ENCODE assay signal across 1 cellular context in the genomic region with DNA sequence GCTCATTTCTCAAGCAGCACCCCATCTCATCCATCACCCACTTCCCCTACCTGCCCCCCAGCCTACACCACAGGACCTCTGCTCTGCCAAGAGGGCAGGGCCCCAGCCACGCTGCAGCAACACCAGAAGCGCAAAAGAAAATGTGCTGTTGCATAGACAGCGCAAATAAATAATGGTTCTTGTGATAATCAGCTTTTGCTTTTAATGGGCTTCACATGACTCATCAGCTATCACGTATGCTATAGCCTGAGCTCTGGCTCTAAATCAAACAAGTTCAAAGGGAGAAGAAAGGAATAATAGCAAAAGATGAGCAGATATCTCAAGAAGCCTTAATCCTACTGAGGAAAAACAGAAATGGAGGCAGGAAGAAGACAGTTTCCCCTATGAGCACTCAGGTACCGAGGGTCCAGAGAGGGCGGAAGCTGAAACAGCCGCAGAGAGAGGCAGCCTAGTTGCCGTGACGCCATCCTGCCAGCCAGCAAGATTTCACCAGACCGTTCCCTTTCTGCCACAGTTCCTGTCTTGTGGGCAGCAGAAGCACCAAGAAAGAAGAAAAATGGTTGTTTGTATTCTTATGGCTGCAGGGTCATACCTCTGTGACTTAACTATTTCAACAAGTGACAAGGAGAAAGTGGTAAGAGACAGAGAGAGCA.
A peak's percentile ranks its signal among the peaks of the same experiment; 100 is the strongest.
TF ChIP-seq lines count a peak whose summit lies in the region.

No MANE protein-coding gene starts in this region.

TF ChIP-seq in K562, 482 proteins besides CTCF, POLR2A, EP300 and RAD21 (continued from another document):
- TF ChIP-seq, protein P1, sequence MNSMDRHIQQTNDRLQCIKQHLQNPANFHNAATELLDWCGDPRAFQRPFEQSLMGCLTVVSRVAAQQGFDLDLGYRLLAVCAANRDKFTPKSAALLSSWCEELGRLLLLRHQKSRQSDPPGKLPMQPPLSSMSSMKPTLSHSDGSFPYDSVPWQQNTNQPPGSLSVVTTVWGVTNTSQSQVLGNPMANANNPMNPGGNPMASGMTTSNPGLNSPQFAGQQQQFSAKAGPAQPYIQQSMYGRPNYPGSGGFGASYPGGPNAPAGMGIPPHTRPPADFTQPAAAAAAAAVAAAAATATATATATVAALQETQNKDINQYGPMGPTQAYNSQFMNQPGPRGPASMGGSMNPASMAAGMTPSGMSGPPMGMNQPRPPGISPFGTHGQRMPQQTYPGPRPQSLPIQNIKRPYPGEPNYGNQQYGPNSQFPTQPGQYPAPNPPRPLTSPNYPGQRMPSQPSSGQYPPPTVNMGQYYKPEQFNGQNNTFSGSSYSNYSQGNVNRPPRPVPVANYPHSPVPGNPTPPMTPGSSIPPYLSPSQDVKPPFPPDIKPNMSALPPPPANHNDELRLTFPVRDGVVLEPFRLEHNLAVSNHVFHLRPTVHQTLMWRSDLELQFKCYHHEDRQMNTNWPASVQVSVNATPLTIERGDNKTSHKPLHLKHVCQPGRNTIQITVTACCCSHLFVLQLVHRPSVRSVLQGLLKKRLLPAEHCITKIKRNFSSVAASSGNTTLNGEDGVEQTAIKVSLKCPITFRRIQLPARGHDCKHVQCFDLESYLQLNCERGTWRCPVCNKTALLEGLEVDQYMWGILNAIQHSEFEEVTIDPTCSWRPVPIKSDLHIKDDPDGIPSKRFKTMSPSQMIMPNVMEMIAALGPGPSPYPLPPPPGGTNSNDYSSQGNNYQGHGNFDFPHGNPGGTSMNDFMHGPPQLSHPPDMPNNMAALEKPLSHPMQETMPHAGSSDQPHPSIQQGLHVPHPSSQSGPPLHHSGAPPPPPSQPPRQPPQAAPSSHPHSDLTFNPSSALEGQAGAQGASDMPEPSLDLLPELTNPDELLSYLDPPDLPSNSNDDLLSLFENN (IDR thresholded peaks at IDR 0.05; ENCODE audit: low read depth in 2 of 2, low read length in 2 of 2): no peak
- peak; percentile 25; the same call in 1 of the 2 replicates for TF ChIP-seq ZNF316 (IDR thresholded peaks at IDR 0.05)
- TF ChIP-seq ZNF239 (CRISPR knock-in tag; IDR thresholded peaks at IDR 0.05): no peak
- no peak for TF ChIP-seq ZNF830 (CRISPR knock-in tag; IDR thresholded peaks at IDR 0.05)
- TF ChIP-seq, protein P2, sequence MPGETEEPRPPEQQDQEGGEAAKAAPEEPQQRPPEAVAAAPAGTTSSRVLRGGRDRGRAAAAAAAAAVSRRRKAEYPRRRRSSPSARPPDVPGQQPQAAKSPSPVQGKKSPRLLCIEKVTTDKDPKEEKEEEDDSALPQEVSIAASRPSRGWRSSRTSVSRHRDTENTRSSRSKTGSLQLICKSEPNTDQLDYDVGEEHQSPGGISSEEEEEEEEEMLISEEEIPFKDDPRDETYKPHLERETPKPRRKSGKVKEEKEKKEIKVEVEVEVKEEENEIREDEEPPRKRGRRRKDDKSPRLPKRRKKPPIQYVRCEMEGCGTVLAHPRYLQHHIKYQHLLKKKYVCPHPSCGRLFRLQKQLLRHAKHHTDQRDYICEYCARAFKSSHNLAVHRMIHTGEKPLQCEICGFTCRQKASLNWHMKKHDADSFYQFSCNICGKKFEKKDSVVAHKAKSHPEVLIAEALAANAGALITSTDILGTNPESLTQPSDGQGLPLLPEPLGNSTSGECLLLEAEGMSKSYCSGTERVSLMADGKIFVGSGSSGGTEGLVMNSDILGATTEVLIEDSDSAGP (CRISPR knock-in tag; IDR thresholded peaks at IDR 0.05): no peak
- TF ChIP-seq, protein P3, sequence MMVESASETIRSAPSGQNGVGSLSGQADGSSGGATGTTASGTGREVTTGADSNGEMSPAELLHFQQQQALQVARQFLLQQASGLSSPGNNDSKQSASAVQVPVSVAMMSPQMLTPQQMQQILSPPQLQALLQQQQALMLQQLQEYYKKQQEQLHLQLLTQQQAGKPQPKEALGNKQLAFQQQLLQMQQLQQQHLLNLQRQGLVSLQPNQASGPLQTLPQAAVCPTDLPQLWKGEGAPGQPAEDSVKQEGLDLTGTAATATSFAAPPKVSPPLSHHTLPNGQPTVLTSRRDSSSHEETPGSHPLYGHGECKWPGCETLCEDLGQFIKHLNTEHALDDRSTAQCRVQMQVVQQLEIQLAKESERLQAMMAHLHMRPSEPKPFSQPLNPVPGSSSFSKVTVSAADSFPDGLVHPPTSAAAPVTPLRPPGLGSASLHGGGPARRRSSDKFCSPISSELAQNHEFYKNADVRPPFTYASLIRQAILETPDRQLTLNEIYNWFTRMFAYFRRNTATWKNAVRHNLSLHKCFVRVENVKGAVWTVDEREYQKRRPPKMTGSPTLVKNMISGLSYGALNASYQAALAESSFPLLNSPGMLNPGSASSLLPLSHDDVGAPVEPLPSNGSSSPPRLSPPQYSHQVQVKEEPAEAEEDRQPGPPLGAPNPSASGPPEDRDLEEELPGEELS (CRISPR knock-in tag; IDR thresholded peaks at IDR 0.05; ENCODE audit: borderline replicate concordance): 0 out of 2 replicates have a peak, but pooled peaks have one; percentile 22
